28 cellular contexts compared by ENCODE assay signal in genomic region chr4:10697071-10697470, GRCh38. TPM values are rescaled to one million over a fixed set of nuclear protein-coding genes. Genes with fewer than 3 reads are reported as not detected.
DNase-seq lines count a peak whose midpoint lies in the region; ATAC-seq and FAIRE-seq lines count a peak whose summit lies in the region.
"Had no signal": no experiment of that assay in that cellular context is flagged by ENCODE, and none has a peak within 500 bp of the region (broad histone marks: within the 10 kb centered on the region; RNA-seq: fewer than 3 reads in every experiment).

No MANE protein-coding gene starts in this region.

- CTCF ChIA-PET in activated CD4-positive, alpha-beta T cell treated with anti-CD3 and anti-CD28 coated beads, Interleukin-2, amount 10 ng/mL, durations not matched to agents 7 days and 5 days (lab: Charles Lee): interaction anchor here (0.8 kb wide), 2 partner anchors 98 to 218 kb away, joined by 3 read pairs; no protein-coding TSS in a partner anchor

- no peaks in the 10 kb centered on the region for H3K4me1 Mint-ChIP-seq in activated naive CD8-positive, alpha-beta T cell treated with anti-CD3 and anti-CD28 coated beads, Interleukin-2, amount 50 U/mL, for 24 hours
- peaks cover 2% of the 10 kb centered on the region for H3K4me1 Mint-ChIP-seq in activated CD4-positive, alpha-beta T cell treated with anti-CD3 and anti-CD28 coated beads, Interleukin-2, amount 10 ng/mL, durations not matched to agents 7 days and 5 days
- H3K4me1 Mint-ChIP-seq: activated CD4-positive, alpha-beta T cell treated with anti-CD3 and anti-CD28 coated beads for 36 hours; activated naive CD8-positive, alpha-beta T cell treated with anti-CD3 and anti-CD28 coated beads for 36 hours; central memory CD8-positive, alpha-beta T cell; memory B cell had no signal

- FAIRE-seq in islet of Langerhans (lab: Jason Lieb, UNC): peak; percentile 30

- ATAC-seq in activated naive CD8-positive, alpha-beta T cell treated with anti-CD3 and anti-CD28 coated beads, Interleukin-2, amount 50 U/mL, for 24 hours: no peak
- ATAC-seq: activated CD4-positive, alpha-beta T cell treated with anti-CD3 and anti-CD28 coated beads for 36 hours; left lobe of liver; PC-3; right lobe of liver had no signal

- DNase-seq in M059J (ENCODE audit: low read depth) (peak; percentile 34), NCI-H187 (lab: John Stamatoyannopoulos, UW) (peak; percentile 58 to 64), NCI-H2196 treated with DMSO at 0.1 percent for 48 hours (lab: John Stamatoyannopoulos, UW; ENCODE audit: unreplicated experiment) (peak; percentile 30), NCI-H2171 treated with DMSO at 0.1 percent for 48 hours (lab: John Stamatoyannopoulos, UW) (no peak)
- DNase-seq in activated naive CD8-positive, alpha-beta T cell treated with anti-CD3 and anti-CD28 coated beads, Interleukin-2, amount 50 U/mL, for 24 hours: no peak
- no peak for DNase-seq in activated CD8-positive, alpha-beta memory T cell treated with anti-CD3 and anti-CD28 coated beads for 24 hours
- no peak for DNase-seq in activated CD4-positive, alpha-beta T cell treated with anti-CD3 and anti-CD28 coated beads, Interleukin-2, amount 10 ng/mL, durations not matched to agents 7 days and 5 days
- DNase-seq: activated CD4-positive, alpha-beta T cell treated with anti-CD3 and anti-CD28 coated beads for 36 hours; activated effector memory CD4-positive, alpha-beta T cell treated with anti-CD3 and anti-CD28 coated beads, Interleukin-2, amount 50 U/mL, for 16 hours; activated naive CD8-positive, alpha-beta T cell treated with anti-CD3 and anti-CD28 coated beads for 36 hours; activated T-cell treated with anti-CD3 and anti-CD28 coated beads, Interleukin-2, amount 50 U/mL, for 1 hour; dermis blood vessel endothelial cell; foreskin melanocyte; GM23248; NK-92 treated with Interleukin-12 subunit alpha and Interleukin-12 subunit beta, amount 100 ng/mL, for 24 hours; PC-3; posterior cingulate gyrus; right lobe of liver; stimulated activated CD4-positive, alpha-beta T cell treated with anti-CD3 and anti-CD28 coated beads, Interleukin-4, amount 100 ng/mL, for 4 hours; stimulated activated naive CD4-positive, alpha-beta T cell had no signal

- H3K36me3 Mint-ChIP-seq in activated naive CD8-positive, alpha-beta T cell treated with anti-CD3 and anti-CD28 coated beads, Interleukin-2, amount 50 U/mL, for 24 hours (ENCODE audit: low read depth): no peaks in the 10 kb centered on the region
- H3K36me3 Mint-ChIP-seq in activated CD4-positive, alpha-beta T cell treated with anti-CD3 and anti-CD28 coated beads, Interleukin-2, amount 10 ng/mL, durations not matched to agents 7 days and 5 days (ENCODE audit: low read depth): no peaks in the 10 kb centered on the region
- H3K36me3 Mint-ChIP-seq: activated naive CD8-positive, alpha-beta T cell treated with anti-CD3 and anti-CD28 coated beads for 36 hours; neural progenitor cell had no signal

- no peak overlapping the region for H3K4me3 Mint-ChIP-seq in activated naive CD8-positive, alpha-beta T cell treated with anti-CD3 and anti-CD28 coated beads, Interleukin-2, amount 50 U/mL, for 24 hours
- no peak overlapping the region for H3K4me3 Mint-ChIP-seq in activated CD4-positive, alpha-beta T cell treated with anti-CD3 and anti-CD28 coated beads, Interleukin-2, amount 10 ng/mL, durations not matched to agents 7 days and 5 days
- H3K4me3 Mint-ChIP-seq: activated CD4-positive, alpha-beta T cell treated with anti-CD3 and anti-CD28 coated beads for 36 hours; activated naive CD8-positive, alpha-beta T cell treated with anti-CD3 and anti-CD28 coated beads for 36 hours; central memory CD8-positive, alpha-beta T cell; memory B cell; neural progenitor cell had no signal

- no peaks in the 10 kb centered on the region for H3K27me3 Mint-ChIP-seq in activated naive CD8-positive, alpha-beta T cell treated with anti-CD3 and anti-CD28 coated beads, Interleukin-2, amount 50 U/mL, for 24 hours
- no peaks in the 10 kb centered on the region for H3K27me3 Mint-ChIP-seq in activated CD4-positive, alpha-beta T cell treated with anti-CD3 and anti-CD28 coated beads, Interleukin-2, amount 10 ng/mL, durations not matched to agents 7 days and 5 days
- H3K27me3 Mint-ChIP-seq: activated CD4-positive, alpha-beta T cell treated with anti-CD3 and anti-CD28 coated beads for 36 hours; activated naive CD8-positive, alpha-beta T cell treated with anti-CD3 and anti-CD28 coated beads for 36 hours; central memory CD8-positive, alpha-beta T cell; memory B cell had no signal

- H3K27ac Mint-ChIP-seq in activated naive CD8-positive, alpha-beta T cell treated with anti-CD3 and anti-CD28 coated beads, Interleukin-2, amount 50 U/mL, for 24 hours: no peak overlapping the region
- H3K27ac Mint-ChIP-seq in activated CD4-positive, alpha-beta T cell treated with anti-CD3 and anti-CD28 coated beads, Interleukin-2, amount 10 ng/mL, durations not matched to agents 7 days and 5 days: no peak overlapping the region
- H3K27ac Mint-ChIP-seq: activated CD4-positive, alpha-beta T cell treated with anti-CD3 and anti-CD28 coated beads for 36 hours; activated naive CD8-positive, alpha-beta T cell treated with anti-CD3 and anti-CD28 coated beads for 36 hours; memory B cell; neural progenitor cell had no signal

- POLR2A ChIA-PET in activated CD4-positive, alpha-beta T cell treated with anti-CD3 and anti-CD28 coated beads, Interleukin-2, amount 10 ng/mL, durations not matched to agents 7 days and 5 days (lab: Charles Lee): no interaction called here

- peaks cover 14% of the 10 kb centered on the region for H3K9me3 Mint-ChIP-seq in activated naive CD8-positive, alpha-beta T cell treated with anti-CD3 and anti-CD28 coated beads, Interleukin-2, amount 50 U/mL, for 24 hours
- peaks cover 2% of the 10 kb centered on the region for H3K9me3 Mint-ChIP-seq in activated CD4-positive, alpha-beta T cell treated with anti-CD3 and anti-CD28 coated beads, Interleukin-2, amount 10 ng/mL, durations not matched to agents 7 days and 5 days
- H3K9me3 Mint-ChIP-seq: neural progenitor cell had no signal

RNA-seq across cellular contexts. Expression of gene CLNK, which starts 12.5 kb away (rescaled TPM):
- total RNA-seq in M059J (2014; rRNA removed; shearing (Covaris generic)): not detected in 2 replicates
- total RNA-seq in activated CD4-positive, alpha-beta T cell treated with anti-CD3 and anti-CD28 coated beads, Interleukin-2, amount 10 ng/mL, durations not matched to agents 7 days and 5 days: not detected
- total RNA-seq: activated CD4-positive, alpha-beta T cell treated with anti-CD3 and anti-CD28 coated beads for 36 hours; Daoy; dermis blood vessel endothelial cell; esophagus muscularis mucosa; GM23248; left lobe of liver; PC-3; right lobe of liver; T-helper 2 cell treated with Interferon-gamma antibody and Interleukin-4, amounts not matched to agents 100 ng/mL and 5 ng/mL, for 36 hours had no signal

Comparison
In these comparisons a context has a peak if more than half of its experiments do, and no peak if none do; other contexts are left out.
1. DNase-seq: peak in M059J (single experiment), NCI-H187 (2 of 2) and NCI-H2196 treated with DMSO at 0.1 percent for 48 hours (single experiment); none in NCI-H2171 treated with DMSO at 0.1 percent for 48 hours (single experiment), activated naive CD8-positive, alpha-beta T cell treated with anti-CD3 and anti-CD28 coated beads, Interleukin-2, amount 50 U/mL, for 24 hours (single experiment), activated CD8-positive, alpha-beta memory T cell treated with anti-CD3 and anti-CD28 coated beads for 24 hours (single experiment) and activated CD4-positive, alpha-beta T cell treated with anti-CD3 and anti-CD28 coated beads, Interleukin-2, amount 10 ng/mL, durations not matched to agents 7 days and 5 days (single experiment).